12 cellular contexts compared by ENCODE assay signal in genomic region chr7:41114691-41115090, GRCh38.
A peak's percentile ranks its signal among the peaks of the same experiment; 100 is the strongest.
DNase-seq lines count a peak whose midpoint lies in the region; ATAC-seq and TF ChIP-seq lines count a peak whose summit lies in the region.
"Had no signal": no experiment of that assay in that cellular context is flagged by ENCODE, and none has a peak within 500 bp of the region (broad histone marks: within the 10 kb centered on the region; RNA-seq: fewer than 3 reads in every experiment).

No MANE protein-coding gene starts in this region.

- H3K4me1 Mint-ChIP-seq in CD8-positive, alpha-beta T cell (ENCODE audit: low read depth): no peaks in the 10 kb centered on the region
- H3K4me1 Mint-ChIP-seq: CD14-positive monocyte had no signal

- no peaks in the 10 kb centered on the region for H3K36me3 Mint-ChIP-seq in CD8-positive, alpha-beta T cell
- H3K36me3 Mint-ChIP-seq: CD14-positive monocyte had no signal

- H3K9me3 ChIP-seq in PC-9 (ENCODE audit: insufficient read depth, low read depth) (peaks cover 27% of the 10 kb centered on the region), smooth muscle cell (replicated peaks; ENCODE audit: low read depth) (no peaks in the 10 kb centered on the region), uterus (no peaks in the 10 kb centered on the region)
- no peaks in the 10 kb centered on the region for H3K9me3 ChIP-seq in CD8-positive, alpha-beta T cell (ENCODE audit: low read length)

- no TSS peak for BruUV-seq in PC-9 (replicated peaks; lab: Mats Ljungman, UMichigan)

- H3K4me2 ChIP-seq in PC-9 (peak overlapping the region; percentile 14), smooth muscle cell (no peak overlapping the region)

- no peak overlapping the region for H3K27ac Mint-ChIP-seq in CD8-positive, alpha-beta T cell
- H3K27ac Mint-ChIP-seq: CD14-positive monocyte, HFFc6 had no signal

- H2AFZ ChIP-seq in PC-9 (no peak overlapping the region), smooth muscle cell (ENCODE audit: low read depth) (no peak overlapping the region)

- no peak overlapping the region for H3K9ac ChIP-seq in smooth muscle cell (ENCODE audit: low read depth)

- H3K36me3 ChIP-seq in PC-9 (ENCODE audit: low read depth): 0 out of 2 replicates have a peak, but pooled peaks cover 3% of the 10 kb centered on the region
- no peaks in the 10 kb centered on the region for H3K36me3 ChIP-seq in smooth muscle cell (ENCODE audit: low read depth)
- no peaks in the 10 kb centered on the region for H3K36me3 ChIP-seq in CD8-positive, alpha-beta T cell (ENCODE audit: insufficient read depth, low read length)
- H3K36me3 ChIP-seq in uterus: no peaks in the 10 kb centered on the region

- H3K4me3 Mint-ChIP-seq in CD8-positive, alpha-beta T cell: no peak overlapping the region
- H3K4me3 Mint-ChIP-seq: CD14-positive monocyte, HFFc6 had no signal

- peaks cover 26% of the 10 kb centered on the region; the same call in 1 of the 2 replicates for H3F3A ChIP-seq in PC-9 (ENCODE audit: insufficient read depth, low read depth)
- H3F3A ChIP-seq in smooth muscle cell (ENCODE audit: low read depth): no peaks in the 10 kb centered on the region

- 67% methylated on average over 2 of the region's 2 CpGs for WGBS in smooth muscle cell (ENCODE audit: low lambda C conversion rate)

- H3K9me3 Mint-ChIP-seq in CD8-positive, alpha-beta T cell: no peaks in the 10 kb centered on the region
- H3K9me3 Mint-ChIP-seq: HFFc6 had no signal

- intact Hi-C loops in PC-9 (cut with micrococcal nuclease; ENCODE audit: unreplicated experiment): no loop called here
- intact Hi-C loops in CD8-positive, alpha-beta T cell (cut with DNase I, micrococcal nuclease): no loop called here
- intact Hi-C loops in uterus (cut with DNase I; ENCODE audit: low total_unique reads): no loop called here

- CTCF ChIA-PET in PC-9 (lab: Charles Lee): no interaction called here
- CTCF ChIA-PET in CD8-positive, alpha-beta T cell (lab: Charles Lee): no interaction called here

- no peak for ATAC-seq in foreskin keratinocyte
- no peak for ATAC-seq in CD8-positive, alpha-beta T cell

- no peaks in the 10 kb centered on the region for H3K27me3 Mint-ChIP-seq in CD8-positive, alpha-beta T cell (ENCODE audit: low read depth)

- TF ChIP-seq CTCF in PC-9 (conservative IDR thresholded peaks at IDR 0.05) (no peak), foreskin keratinocyte (conservative IDR thresholded peaks at IDR 0.05) (no peak), smooth muscle cell (IDR thresholded peaks at IDR 0.05; ENCODE audit: borderline replicate concordance, insufficient read depth, poor library complexity, severe bottlenecking) (no peak), uterus (IDR thresholded peaks at IDR 0.05) (no peak)
- TF ChIP-seq CTCF in CD8-positive, alpha-beta T cell (IDR thresholded peaks at IDR 0.05): no peak

- POLR2A ChIA-PET in PC-9 (lab: Charles Lee; ENCODE audit: unreplicated experiment): no interaction called here
- POLR2A ChIA-PET in CD8-positive, alpha-beta T cell (lab: Charles Lee): no interaction called here

- H3K27ac ChIP-seq in PC-9: peak overlapping the region; percentile 6; the same call in 1 of the 2 replicates
- peak overlapping the region; percentile 100 for H3K27ac ChIP-seq in foreskin keratinocyte
- peak overlapping the region; percentile 66 for H3K27ac ChIP-seq in smooth muscle cell (ENCODE audit: low read depth)
- no peak overlapping the region for H3K27ac ChIP-seq in CD8-positive, alpha-beta T cell (ENCODE audit: low read depth, low read length)
- H3K27ac ChIP-seq in uterus: no peak overlapping the region
- H3K27ac ChIP-seq: 22Rv1 had no signal

- no peak for TF ChIP-seq POLR2A in uterus (IDR thresholded peaks at IDR 0.05)

- DNase-seq in SIG-M5 treated with dmso at 0.1 percent for 504 hours (lab: John Stamatoyannopoulos, UW; ENCODE audit: unreplicated experiment): peak; percentile 11
- DNase-seq in SIG-M5 (lab: John Stamatoyannopoulos, UW): no peak
- DNase-seq in PC-9: peak in 1 of 2 experiments; percentile 80
- no peak for DNase-seq in foreskin keratinocyte
- DNase-seq in smooth muscle cell (lab: John Stamatoyannopoulos, UW; ENCODE audit: unreplicated experiment): no peak
- DNase-seq in CD8-positive, alpha-beta T cell: no peak
- no peak for DNase-seq in CD1c-positive myeloid dendritic cell (ENCODE audit: extremely low spot score)
- no peak for DNase-seq in uterus
- DNase-seq: HCEC 1CT, HFFc6 had no signal

- no peak overlapping the region for H3K4me3 ChIP-seq in PC-9
- H3K4me3 ChIP-seq in smooth muscle cell: no peak overlapping the region
- no peak overlapping the region for H3K4me3 ChIP-seq in CD8-positive, alpha-beta T cell (ENCODE audit: low read depth, low read length)
- no peak overlapping the region for H3K4me3 ChIP-seq in uterus

- H3K9me2 ChIP-seq in PC-9 (ENCODE audit: insufficient read depth): no peaks in the 10 kb centered on the region

- H4K20me1 ChIP-seq in PC-9 (ENCODE audit: insufficient read depth): no peaks in the 10 kb centered on the region
- no peaks in the 10 kb centered on the region for H4K20me1 ChIP-seq in smooth muscle cell (ENCODE audit: low read depth)

- H3K4me1 ChIP-seq in PC-9 (replicated peaks; ENCODE audit: insufficient read depth) (peaks cover 54% of the 10 kb centered on the region), foreskin keratinocyte (peaks cover 59% of the 10 kb centered on the region), smooth muscle cell (ENCODE audit: low read depth) (peaks cover 4% of the 10 kb centered on the region), uterus (no peaks in the 10 kb centered on the region)
- H3K4me1 ChIP-seq in CD8-positive, alpha-beta T cell (ENCODE audit: insufficient read depth, low read length): no peaks in the 10 kb centered on the region

- H3K27me3 ChIP-seq in PC-9 (ENCODE audit: insufficient read depth, low read depth) (no peaks in the 10 kb centered on the region), foreskin keratinocyte (no peaks in the 10 kb centered on the region), smooth muscle cell (ENCODE audit: low read depth) (no peaks in the 10 kb centered on the region), uterus (no peaks in the 10 kb centered on the region)
- no peaks in the 10 kb centered on the region for H3K27me3 ChIP-seq in CD8-positive, alpha-beta T cell (ENCODE audit: insufficient read depth, low read length)

- H3K79me2 ChIP-seq in PC-9 (ENCODE audit: low read depth): no peaks in the 10 kb centered on the region
- no peaks in the 10 kb centered on the region for H3K79me2 ChIP-seq in smooth muscle cell (ENCODE audit: low read depth)

Comparison
In these comparisons a context has a peak if more than half of its experiments do, and no peak if none do; other contexts are left out.
1. H3K27ac ChIP-seq: peak in PC-9 (single experiment), foreskin keratinocyte (single experiment) and smooth muscle cell (single experiment); none in CD8-positive, alpha-beta T cell (single experiment) and uterus (0 of 2).